ENCODE assay signal across 16 cellular contexts in genomic region chr18:37710731-37711130, GRCh38.
"Had no signal": no experiment of that assay in that cellular context is flagged by ENCODE, and none has a peak within 500 bp of the region (broad histone marks: within the 10 kb centered on the region; RNA-seq: fewer than 3 reads in every experiment).

No MANE protein-coding gene starts in this region.

- H3K4me1 ChIP-seq: body of pancreas, esophagus squamous epithelium had no signal

- H3K27ac ChIP-seq: body of pancreas, esophagus squamous epithelium, neutrophil had no signal

- H3K27me3 ChIP-seq: body of pancreas, esophagus squamous epithelium, neutrophil had no signal

- H3K9me3 ChIP-seq: body of pancreas, esophagus squamous epithelium, neutrophil had no signal

- ATAC-seq: activated T-cell treated with anti-CD3 and anti-CD28 coated beads, Interleukin-2, amount 50 U/mL, for 72 hours; body of pancreas; natural killer cell; stimulated activated naive CD8-positive, alpha-beta T cell treated with anti-CD3 and anti-CD28 coated beads, Interleukin-15, amount 100 ng/mL, for 72 hours; WTC11 had no signal

- H3K4me3 ChIP-seq: body of pancreas, esophagus squamous epithelium had no signal

- DNase-seq: activated CD4-positive, alpha-beta T cell treated with anti-CD3 and anti-CD28 coated beads for 48 hours; activated CD8-positive, alpha-beta memory T cell treated with anti-CD3 and anti-CD28 coated beads, Interleukin-2, amount 50 U/mL, for 48 hours; activated gamma-delta T cell treated with Interleukin-2 at 50 U/mL for 16 hours; activated naive CD8-positive, alpha-beta T cell treated with anti-CD3 and anti-CD28 coated beads for 36 hours; activated T-cell treated with anti-CD3 and anti-CD28 coated beads, Interleukin-2, amount 50 U/mL, for 72 hours; amygdala; body of pancreas; cortex of kidney; effector CD4-positive, alpha-beta T cell; esophagus squamous epithelium; mesendoderm; natural killer cell; stimulated activated CD4-positive, alpha-beta T cell treated with anti-CD3 and anti-CD28 coated beads, Interleukin-1b, Interleukin-23, amount 100 ng/mL, for 48 hours; stimulated activated naive CD8-positive, alpha-beta T cell treated with anti-CD3 and anti-CD28 coated beads, Interleukin-15, amount 100 ng/mL, for 72 hours had no signal

- H3K36me3 ChIP-seq: esophagus squamous epithelium, neutrophil had no signal
